Comparison of ENCODE assay signal across 8 cellular contexts in the genomic region with DNA sequence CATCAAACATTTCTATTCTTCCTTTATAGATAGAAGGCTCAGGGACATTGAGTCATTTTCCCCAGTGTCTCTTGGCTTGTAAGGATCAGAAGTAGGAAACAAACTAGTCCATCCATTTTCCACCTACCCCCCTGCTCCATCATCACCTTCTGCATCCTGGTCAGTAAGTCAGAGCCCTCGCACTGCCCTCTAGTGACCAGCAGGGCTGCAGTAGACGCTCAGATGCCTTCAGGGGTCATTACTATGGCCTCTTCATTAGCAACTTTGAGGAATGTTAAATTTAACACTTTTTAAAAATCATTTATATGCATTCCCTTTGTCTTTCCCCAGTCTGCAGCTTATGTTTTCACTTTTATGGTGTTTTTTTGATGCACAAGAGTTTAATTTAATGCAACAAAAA.
A peak's percentile ranks its signal among the peaks of the same experiment; 100 is the strongest.
DNase-seq lines count a peak whose midpoint lies in the region; TF ChIP-seq lines count a peak whose summit lies in the region.
"Not testable (repeated sequence)": the region's sequence is repeated elsewhere in the genome, so short reads cannot be mapped to it uniquely, and the experiment has no call there.

No MANE protein-coding gene starts in this region.

- TF ChIP-seq CTCF in 22Rv1 (IDR thresholded peaks at IDR 0.05) = peak; percentile 62
- TF ChIP-seq CTCF in WERI-Rb-1 (IDR thresholded peaks at IDR 0.05; ENCODE audit: low read depth, low read length) = peak; percentile 58
- peak; percentile 75 for TF ChIP-seq CTCF in brain microvascular endothelial cell (IDR thresholded peaks at IDR 0.05; ENCODE audit: low read depth, low read length, missing control alignments)
- TF ChIP-seq CTCF in fibroblast of the aortic adventitia (IDR thresholded peaks at IDR 0.05; ENCODE audit: insufficient read depth, low read length) = peak; percentile 59

- H3K9me3 ChIP-seq in WERI-Rb-1 (ENCODE audit: severe bottlenecking); mucosa of rectum (ENCODE audit: control insufficient read depth in 2 of 2, low read length in 2 of 2): not testable (repeated sequence)

- H3K9ac ChIP-seq in mucosa of rectum (ENCODE audit: low read depth in 1 of 2, low read length in 2 of 2) = not testable (repeated sequence)

- H3K4me1 ChIP-seq in mucosa of rectum (ENCODE audit: control insufficient read depth in 2 of 2, insufficient read depth in 2 of 2, low read length in 2 of 2) = peaks cover 9 to 20% of the 10 kb centered on the region in 2 donors

- not testable (repeated sequence) for H3K27me3 ChIP-seq in WERI-Rb-1 (ENCODE audit: insufficient read depth, low read depth, severe bottlenecking); brain microvascular endothelial cell (replicated peaks); mucosa of rectum (ENCODE audit: control insufficient read depth in 2 of 2, insufficient read depth in 2 of 2, low read length in 2 of 2)

- DNase-seq in ELF-1 (ENCODE audit: low read depth, low spot score) (peak; percentile 22), HT-29 (ENCODE audit: low spot score) (peak; percentile 65), OCI-M1 (lab: John Stamatoyannopoulos, UW) (peak; percentile 14), WERI-Rb-1 (peak; percentile 32)
- DNase-seq in brain microvascular endothelial cell; fibroblast of the aortic adventitia (ENCODE audit: low read depth): not testable (repeated sequence)

- in situ Hi-C loops in brain microvascular endothelial cell (cut with HindIII; ENCODE audit: low pct_ligation_motif_present, low sequenced_read_pairs) = not testable (repeated sequence)

- H3K36me3 ChIP-seq in WERI-Rb-1; brain microvascular endothelial cell (replicated peaks); mucosa of rectum (ENCODE audit: control insufficient read depth in 2 of 2, insufficient read depth in 2 of 2, low read length in 2 of 2): not testable (repeated sequence)

- H3K4me3 ChIP-seq in WERI-Rb-1 (ENCODE audit: low read depth, low read length); brain microvascular endothelial cell (ENCODE audit: low read depth, low read length); fibroblast of the aortic adventitia (ENCODE audit: low read depth, low read length); mucosa of rectum (ENCODE audit: low read length in 2 of 2): not testable (repeated sequence)

- not testable (repeated sequence) for H3K27ac ChIP-seq in 22Rv1, WERI-Rb-1, brain microvascular endothelial cell
- peak overlapping the region; percentile 82 to 88 for H3K27ac ChIP-seq in mucosa of rectum (ENCODE audit: low read depth in 2 of 2, low read length in 2 of 2)
